Comparison of ENCODE assay signal across 1 cellular context in the genomic region with DNA sequence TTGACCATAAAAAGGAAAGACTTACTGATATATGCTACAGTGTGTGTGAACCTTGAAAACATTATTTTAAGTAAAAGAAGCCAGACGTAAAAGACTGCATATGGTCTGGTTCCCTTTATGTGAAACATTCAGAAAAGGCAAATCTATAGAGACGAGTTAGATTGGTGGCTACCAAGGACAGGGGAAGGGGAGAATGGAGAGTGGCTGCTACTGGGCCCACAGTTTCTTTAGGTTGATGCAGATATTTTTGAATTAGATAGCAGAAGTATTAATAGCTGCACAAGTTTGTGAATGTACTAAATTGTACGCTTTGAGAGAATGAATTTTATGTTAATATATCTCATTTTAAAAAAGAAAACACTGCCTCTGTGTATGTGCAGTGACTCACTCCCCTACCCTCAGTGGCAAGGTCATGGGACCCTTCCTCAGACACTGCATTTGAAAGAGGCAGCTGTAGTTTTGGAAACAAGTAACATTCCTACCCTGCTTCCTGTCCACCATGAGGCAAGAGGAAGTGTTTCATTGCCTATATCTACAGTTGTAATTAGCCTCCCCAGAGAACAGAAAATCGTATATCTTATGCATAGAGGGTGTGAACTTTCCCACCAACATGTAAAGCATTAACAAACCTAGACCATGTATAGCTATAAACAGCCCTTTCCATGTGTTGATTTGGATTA.
TF ChIP-seq lines count a peak whose summit lies in the region.

No MANE protein-coding gene starts in this region.

TF ChIP-seq in endothelial cell of umbilical vein, 7 proteins besides CTCF, POLR2A, EP300 and RAD21:
- no peak for TF ChIP-seq FOS (IDR thresholded peaks at IDR 0.05; ENCODE audit: borderline replicate concordance, insufficient read depth, low read length)
- peak; percentile 15 for TF ChIP-seq POLR2AphosphoS5 (IDR thresholded peaks at IDR 0.05; ENCODE audit: insufficient read depth, low read depth, low read length)
- TF ChIP-seq MYC (IDR thresholded peaks at IDR 0.05; ENCODE audit: low read depth, low read length) = no peak
- peak; percentile 5 for TF ChIP-seq JUN (IDR thresholded peaks at IDR 0.05; ENCODE audit: borderline replicate concordance, insufficient read depth, insufficient read length, low read depth)
- no peak for TF ChIP-seq EZH2 (IDR thresholded peaks at IDR 0.05; ENCODE audit: borderline replicate concordance, low read depth, low read length, severe bottlenecking)
- TF ChIP-seq, protein P1, sequence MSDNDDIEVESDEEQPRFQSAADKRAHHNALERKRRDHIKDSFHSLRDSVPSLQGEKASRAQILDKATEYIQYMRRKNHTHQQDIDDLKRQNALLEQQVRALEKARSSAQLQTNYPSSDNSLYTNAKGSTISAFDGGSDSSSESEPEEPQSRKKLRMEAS (IDR thresholded peaks at IDR 0.05; ENCODE audit: insufficient read depth, insufficient read length) = no peak
- no peak for TF ChIP-seq GATA2 (IDR thresholded peaks at IDR 0.05; ENCODE audit: insufficient read depth, insufficient read length, low read depth, low read length)
